16 cellular contexts compared by ENCODE assay signal in genomic region chr20:43442310-43442880, GRCh38. TPM values are rescaled to one million over a fixed set of nuclear protein-coding genes. Genes with fewer than 3 reads are reported as not detected.
DNase-seq lines count a peak whose midpoint lies in the region; ATAC-seq and TF ChIP-seq lines count a peak whose summit lies in the region.
"Had no signal": no experiment of that assay in that cellular context is flagged by ENCODE, and none has a peak within 500 bp of the region (broad histone marks: within the 10 kb centered on the region; RNA-seq: fewer than 3 reads in every experiment).

No MANE protein-coding gene starts in this region.

- no peaks in the 10 kb centered on the region for H3K27me3 ChIP-seq in BE2C

- H3K4me1 ChIP-seq in BE2C, result peaks cover 2% of the 10 kb centered on the region; the same call in 1 of the 2 replicates

- in situ Hi-C loops in T47D (cut with HindIII; ENCODE audit: low pct_unique_long_range_greater_than_20kb, low sequenced_read_pairs), result no loop called here

- no peaks in the 10 kb centered on the region for H3K9me3 ChIP-seq in BE2C
- H3K9me3 ChIP-seq: mucosa of descending colon had no signal

- no peak overlapping the region for H3K4me3 ChIP-seq in BE2C (ENCODE audit: low read depth, low read length)
- H3K4me3 ChIP-seq in HFF-Myc (replicated peaks; ENCODE audit: low read depth, low read length), result no peak overlapping the region
- H3K4me3 ChIP-seq: GM12878, mucosa of descending colon had no signal

- no peaks in the 10 kb centered on the region for H3K36me3 ChIP-seq in BE2C

- ATAC-seq in left colon (no peak), GM19395 (IDR thresholded peaks at IDR 0.05; ENCODE audit: unreplicated experiment) (no peak)
- ATAC-seq: GM12878; mucosa of descending colon; stimulated activated naive CD8-positive, alpha-beta T cell treated with anti-CD3 and anti-CD28 coated beads, Interleukin-15, amount 100 ng/mL, for 72 hours had no signal

- TF ChIP-seq CTCF in BE2C (IDR thresholded peaks at IDR 0.05; ENCODE audit: low read depth, low read length) (peak; percentile 47), HFF-Myc (IDR thresholded peaks at IDR 0.05; ENCODE audit: low read depth, low read length, missing control alignments) (peak; percentile 12)

- no peak for DNase-seq in BE2C
- no peak for DNase-seq in HFF-Myc (ENCODE audit: extremely low read depth, low read depth)
- peak; percentile 30 to 71 for DNase-seq in T47D (ENCODE audit: low read depth in 1 of 2, low spot score in 1 of 2)
- DNase-seq in kidney tubule cell (ENCODE audit: low spot score), result peak; percentile 24
- no peak for DNase-seq in NCI-H1105 (lab: John Stamatoyannopoulos, UW)
- DNase-seq in left colon, result no peak
- no peak for DNase-seq in DMS79 treated with DMSO at 0.1 percent for 48 hours (lab: John Stamatoyannopoulos, UW)
- DNase-seq: activated CD4-positive, CD25-positive, alpha-beta regulatory T cell; anterior cingulate cortex; CD8-positive, alpha-beta memory T cell; mucosa of descending colon; retina; Right ventricle myocardium superior; stimulated activated naive CD8-positive, alpha-beta T cell treated with anti-CD3 and anti-CD28 coated beads, Interleukin-15, amount 100 ng/mL, for 72 hours had no signal

- intact Hi-C loops in left colon (cut with DNase I, micrococcal nuclease), result loop anchor here in 1 of 2 donors (10.0 kb wide), 1 partner anchor 252 kb away; no protein-coding TSS in a partner anchor

RNA-seq across cellular contexts. Expression of gene SRSF6, which starts 15.3 kb away (rescaled TPM):
- 126 TPM for polyA plus RNA-seq in BE2C (2012; ENCODE audit: insufficient read depth, insufficient read length, low read depth)
- 100 to 1,000 TPM; 109 to 116 TPM for total RNA-seq in left colon

Comparison
In these comparisons a context has a peak if more than half of its experiments do, and no peak if none do; other contexts are left out.
1. DNase-seq: peak in T47D (2 of 2) and kidney tubule cell (single experiment); none in BE2C (single experiment), HFF-Myc (single experiment), NCI-H1105 (single experiment), left colon (0 of 2) and DMS79 treated with DMSO at 0.1 percent for 48 hours (single experiment).